11 cellular contexts compared by ENCODE assay signal in genomic region chr4:26780524-26780923, GRCh38.
A peak's percentile ranks its signal among the peaks of the same experiment; 100 is the strongest.
DNase-seq lines count a peak whose midpoint lies in the region; ATAC-seq and TF ChIP-seq lines count a peak whose summit lies in the region.
"Had no signal": no experiment of that assay in that cellular context is flagged by ENCODE, and none has a peak within 500 bp of the region (broad histone marks: within the 10 kb centered on the region; RNA-seq: fewer than 3 reads in every experiment).

No MANE protein-coding gene starts in this region.

- H3K9me2 ChIP-seq in Karpas-422 (replicated peaks; ENCODE audit: insufficient read depth, low read length), result no peaks in the 10 kb centered on the region

- H3K36me3 ChIP-seq in Karpas-422 (ENCODE audit: insufficient read depth, low read length) (no peaks in the 10 kb centered on the region), mesendoderm (ENCODE audit: control insufficient read depth, insufficient read depth, low read length) (no peaks in the 10 kb centered on the region)

- ATAC-seq in GM18498 (IDR thresholded peaks at IDR 0.05; ENCODE audit: unreplicated experiment), result peak; percentile 78
- ATAC-seq in foreskin keratinocyte, result peak; percentile 62

- H3K27ac Mint-ChIP-seq in activated T-helper 1 cell treated with anti-CD3 and anti-CD28 coated beads, Interleukin-12 subunit alpha, Interleukin-12 subunit beta, Interleukin-2, Interleukin-4 antibody, amounts not matched to agents 30 ng/mL and 10 ng/mL and 1 ng/mL, durations not matched to agents 14 hours and 24 hours and 36 hours, result no peak overlapping the region

- H2AK5ac ChIP-seq in mesendoderm (ENCODE audit: low read length), result no peak overlapping the region

- H2BK5ac ChIP-seq in mesendoderm (ENCODE audit: low read length), result no peak overlapping the region

- no peaks in the 10 kb centered on the region for H3K9me3 ChIP-seq in Karpas-422 (ENCODE audit: low read length)

- no peaks in the 10 kb centered on the region for H4K20me1 ChIP-seq in Karpas-422 (ENCODE audit: insufficient read depth, low read depth, low read length)

- no peak overlapping the region for H2BK15ac ChIP-seq in mesendoderm (replicated peaks; ENCODE audit: low read depth)

- no peaks in the 10 kb centered on the region for H3K27me3 ChIP-seq in Karpas-422 (ENCODE audit: low read length)
- no peaks in the 10 kb centered on the region for H3K27me3 ChIP-seq in foreskin keratinocyte
- no peaks in the 10 kb centered on the region for H3K27me3 ChIP-seq in mesendoderm (ENCODE audit: insufficient read depth, low read length, poor library complexity)

- peaks cover 50% of the 10 kb centered on the region for H3K4me1 ChIP-seq in Karpas-422 (ENCODE audit: low read length)
- peaks cover 30% of the 10 kb centered on the region for H3K4me1 ChIP-seq in foreskin keratinocyte
- H3K4me1 ChIP-seq in mesendoderm (ENCODE audit: control insufficient read depth, low read depth, low read length), result no peaks in the 10 kb centered on the region

- peak; percentile 22 for DNase-seq in HCEC 1CT
- DNase-seq in Karpas-422, result peak; percentile 95
- DNase-seq in foreskin keratinocyte, result peak; percentile 92 to 96
- DNase-seq in mesendoderm, result no peak
- no peak for DNase-seq in activated T-helper 1 cell treated with anti-CD3 and anti-CD28 coated beads, Interleukin-12 subunit alpha, Interleukin-12 subunit beta, Interleukin-2, Interleukin-4 antibody, amounts not matched to agents 30 ng/mL and 10 ng/mL and 1 ng/mL, durations not matched to agents 14 hours and 24 hours and 36 hours (ENCODE audit: low spot score)
- DNase-seq in NCI-H1048 (lab: John Stamatoyannopoulos, UW), result no peak
- no peak for DNase-seq in COLO668 (lab: John Stamatoyannopoulos, UW; ENCODE audit: unreplicated experiment)
- DNase-seq: activated naive CD4-positive, alpha-beta T cell treated with Interleukin-2 at 50 U/mL for 16 hours; left cardiac atrium; NCI-H774 had no signal

- intact Hi-C loops in activated T-helper 1 cell treated with anti-CD3 and anti-CD28 coated beads, Interleukin-12 subunit alpha, Interleukin-12 subunit beta, Interleukin-2, Interleukin-4 antibody, amounts not matched to agents 30 ng/mL and 10 ng/mL and 1 ng/mL, durations not matched to agents 14 hours and 24 hours and 36 hours (cut with micrococcal nuclease), result no loop called here

- no peak overlapping the region for H3K4me3 Mint-ChIP-seq in activated T-helper 1 cell treated with anti-CD3 and anti-CD28 coated beads, Interleukin-12 subunit alpha, Interleukin-12 subunit beta, Interleukin-2, Interleukin-4 antibody, amounts not matched to agents 30 ng/mL and 10 ng/mL and 1 ng/mL, durations not matched to agents 14 hours and 24 hours and 36 hours

- peak overlapping the region; percentile 35 for H3K4me3 ChIP-seq in Karpas-422 (ENCODE audit: low read length)
- no peak overlapping the region for H3K4me3 ChIP-seq in mesendoderm (ENCODE audit: low read length)

- no peak overlapping the region for H4K5ac ChIP-seq in mesendoderm (ENCODE audit: low read length)

- no peak overlapping the region for H3K23ac ChIP-seq in mesendoderm (ENCODE audit: low read length)

- peak overlapping the region; percentile 82 for H3K27ac ChIP-seq in Karpas-422 (ENCODE audit: low read length)
- H3K27ac ChIP-seq in foreskin keratinocyte, result peak overlapping the region; percentile 52
- no peak overlapping the region for H3K27ac ChIP-seq in mesendoderm (ENCODE audit: low read depth, low read length)

- H4K8ac ChIP-seq in mesendoderm (ENCODE audit: low read depth, low read length), result no peak overlapping the region

- no peak overlapping the region for H2BK120ac ChIP-seq in mesendoderm (ENCODE audit: low read depth, low read length)

- peak overlapping the region; percentile 51 for H3K9ac ChIP-seq in Karpas-422 (ENCODE audit: low read length)
- no peak overlapping the region for H3K9ac ChIP-seq in mesendoderm (ENCODE audit: low read length)

- no peaks in the 10 kb centered on the region for H3K36me3 Mint-ChIP-seq in activated T-helper 1 cell treated with anti-CD3 and anti-CD28 coated beads, Interleukin-12 subunit alpha, Interleukin-12 subunit beta, Interleukin-2, Interleukin-4 antibody, amounts not matched to agents 30 ng/mL and 10 ng/mL and 1 ng/mL, durations not matched to agents 14 hours and 24 hours and 36 hours (ENCODE audit: low read depth)

- no peak overlapping the region for H3K56ac ChIP-seq in mesendoderm (ENCODE audit: low read length)

- H3K9me3 Mint-ChIP-seq in activated T-helper 1 cell treated with anti-CD3 and anti-CD28 coated beads, Interleukin-12 subunit alpha, Interleukin-12 subunit beta, Interleukin-2, Interleukin-4 antibody, amounts not matched to agents 30 ng/mL and 10 ng/mL and 1 ng/mL, durations not matched to agents 14 hours and 24 hours and 36 hours, result no peaks in the 10 kb centered on the region

- H3K79me2 ChIP-seq in Karpas-422 (ENCODE audit: low read length) (no peaks in the 10 kb centered on the region), mesendoderm (ENCODE audit: control insufficient read depth, insufficient read depth, low read length) (no peaks in the 10 kb centered on the region)

- WGBS in mesendoderm (ENCODE audit: extremely low coverage, insufficient coverage, low lambda C conversion rate), result no CpG with 5 or more reads among the region's 1 CpG

- H2AFZ ChIP-seq in Karpas-422 (ENCODE audit: low read length), result 0 out of 2 replicates have a peak overlapping the region, but pooled peaks have one; percentile 14

- TF ChIP-seq CTCF in foreskin keratinocyte (conservative IDR thresholded peaks at IDR 0.05), result no peak

- H3K4ac ChIP-seq in mesendoderm (ENCODE audit: low read depth, low read length), result no peak overlapping the region

- H3K4me2 ChIP-seq in Karpas-422 (ENCODE audit: low read depth, low read length, poor library complexity, severe bottlenecking) (peak overlapping the region; percentile 54), mesendoderm (ENCODE audit: low read length) (no peak overlapping the region)

- no peaks in the 10 kb centered on the region for H3K27me3 Mint-ChIP-seq in activated T-helper 1 cell treated with anti-CD3 and anti-CD28 coated beads, Interleukin-12 subunit alpha, Interleukin-12 subunit beta, Interleukin-2, Interleukin-4 antibody, amounts not matched to agents 30 ng/mL and 10 ng/mL and 1 ng/mL, durations not matched to agents 14 hours and 24 hours and 36 hours (ENCODE audit: insufficient read depth)

- no peaks in the 10 kb centered on the region for H3K4me1 Mint-ChIP-seq in activated T-helper 1 cell treated with anti-CD3 and anti-CD28 coated beads, Interleukin-12 subunit alpha, Interleukin-12 subunit beta, Interleukin-2, Interleukin-4 antibody, amounts not matched to agents 30 ng/mL and 10 ng/mL and 1 ng/mL, durations not matched to agents 14 hours and 24 hours and 36 hours (ENCODE audit: low read depth)

- no peaks in the 10 kb centered on the region for H3K79me1 ChIP-seq in mesendoderm (ENCODE audit: low read length)

- H3K18ac ChIP-seq in mesendoderm (ENCODE audit: low read length), result no peak overlapping the region

Comparison
In these comparisons a context has a peak if more than half of its experiments do, and no peak if none do; other contexts are left out.
1. DNase-seq: peak in HCEC 1CT (single experiment), Karpas-422 (single experiment) and foreskin keratinocyte (2 of 2); none in mesendoderm (single experiment), activated T-helper 1 cell treated with anti-CD3 and anti-CD28 coated beads, Interleukin-12 subunit alpha, Interleukin-12 subunit beta, Interleukin-2, Interleukin-4 antibody, amounts not matched to agents 30 ng/mL and 10 ng/mL and 1 ng/mL, durations not matched to agents 14 hours and 24 hours and 36 hours (single experiment), NCI-H1048 (single experiment) and COLO668 (single experiment).